ENCODE assay signal across 26 cellular contexts in the genomic region with DNA sequence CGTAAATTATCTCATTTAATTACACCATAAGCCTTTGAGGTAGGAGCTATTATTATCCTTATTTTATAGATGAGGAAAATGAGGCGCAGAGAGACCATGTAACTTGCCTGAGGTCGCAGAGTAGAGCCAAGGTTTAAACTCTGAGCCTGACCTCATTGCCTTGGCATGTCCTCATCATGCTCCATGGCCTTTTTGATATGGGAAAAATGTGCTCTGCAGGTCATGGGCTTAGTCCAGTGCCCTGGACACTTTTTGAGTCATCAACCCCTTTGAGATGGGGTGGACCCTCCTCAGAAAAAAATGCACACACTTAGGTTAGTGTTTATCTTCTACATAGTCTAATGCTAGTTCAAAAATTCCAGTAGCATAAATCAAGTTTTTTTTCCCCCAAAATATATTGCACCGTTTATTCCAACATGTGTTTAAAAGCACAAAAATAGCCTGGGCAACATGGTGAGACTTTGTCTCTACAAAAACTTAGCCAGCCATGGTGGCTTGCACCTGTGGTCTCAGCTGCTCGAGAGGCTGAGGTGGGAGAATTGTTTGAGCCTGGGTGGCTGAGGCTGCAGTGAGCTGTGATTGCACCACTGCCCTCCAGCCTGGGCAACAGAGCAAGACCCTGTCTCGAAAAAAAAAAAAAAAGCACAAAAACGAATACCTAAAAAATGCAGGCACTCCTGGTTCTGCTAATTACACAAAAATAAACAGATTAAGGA. TPM values are rescaled to one million over a fixed set of nuclear protein-coding genes. Genes with fewer than 3 reads are reported as not detected.
A peak's percentile ranks its signal among the peaks of the same experiment; 100 is the strongest.
DNase-seq lines count a peak whose midpoint lies in the region; ATAC-seq and TF ChIP-seq lines count a peak whose summit lies in the region.
"Had no signal": no experiment of that assay in that cellular context is flagged by ENCODE, and none has a peak within 500 bp of the region (broad histone marks: within the 10 kb centered on the region; RNA-seq: fewer than 3 reads in every experiment).

No MANE protein-coding gene starts in this region.

- no peaks in the 10 kb centered on the region for H3K9me3 ChIP-seq in GM23248 (ENCODE audit: low read depth)
- H3K9me3 ChIP-seq: left ventricle myocardium inferior, Peyer's patch had no signal

- H3K4me3 ChIP-seq in GM23248 (no peak overlapping the region), WI38 (ENCODE audit: low read depth, low read length) (peak overlapping the region; percentile 19; the same call in 1 of the 2 replicates)
- H3K4me3 ChIP-seq: left ventricle myocardium inferior, Peyer's patch, SK-N-MC had no signal

- no peaks in the 10 kb centered on the region for H3K9me3 Mint-ChIP-seq in activated naive CD4-positive, alpha-beta T cell treated with anti-CD3 and anti-CD28 coated beads, Interleukin-2, amount 50 U/mL, for 72 hours
- H3K9me3 Mint-ChIP-seq: activated CD8-positive, alpha-beta T cell treated with anti-CD3 and anti-CD28 coated beads for 36 hours had no signal

- ATAC-seq in GM21529 (IDR thresholded peaks at IDR 0.05; ENCODE audit: unreplicated experiment) (no peak), GM19395 (IDR thresholded peaks at IDR 0.05; ENCODE audit: unreplicated experiment) (no peak)
- ATAC-seq in activated naive CD4-positive, alpha-beta T cell treated with anti-CD3 and anti-CD28 coated beads, Interleukin-2, amount 50 U/mL, for 72 hours = no peak
- ATAC-seq: activated CD8-positive, alpha-beta T cell treated with anti-CD3 and anti-CD28 coated beads for 36 hours; esophagus mucosa had no signal

- H3K9me2 ChIP-seq in GM23248 (ENCODE audit: insufficient read depth) = no peaks in the 10 kb centered on the region

- H3K4me1 ChIP-seq in GM23248 (ENCODE audit: insufficient read depth) = no peaks in the 10 kb centered on the region
- H3K4me1 ChIP-seq: Peyer's patch had no signal

- no peak for TF ChIP-seq CTCF in WI38 (IDR thresholded peaks at IDR 0.05; ENCODE audit: low read depth, low read length)

- H3K9ac ChIP-seq in GM23248 = no peak overlapping the region

- no peak overlapping the region for H3K27ac Mint-ChIP-seq in activated naive CD4-positive, alpha-beta T cell treated with anti-CD3 and anti-CD28 coated beads, Interleukin-2, amount 50 U/mL, for 72 hours
- H3K27ac Mint-ChIP-seq: activated CD8-positive, alpha-beta T cell treated with anti-CD3 and anti-CD28 coated beads for 36 hours had no signal

- no peaks in the 10 kb centered on the region for H4K20me1 ChIP-seq in GM23248 (ENCODE audit: insufficient read depth)

- WGBS in GM23248 (ENCODE audit: low coverage in 1 of 2, low lambda C conversion rate in 2 of 2, missing lambda C conversion rate in 2 of 2), 2 experiments = 4 to 9% methylated on average over 7 of the region's 7 CpGs

- H3F3A ChIP-seq in GM23248 (ENCODE audit: insufficient read depth) = no peaks in the 10 kb centered on the region

- H2AFZ ChIP-seq in GM23248 = no peak overlapping the region

- H3K36me3 ChIP-seq in GM23248 (ENCODE audit: low read depth) = no peaks in the 10 kb centered on the region
- H3K36me3 ChIP-seq: left ventricle myocardium inferior, Peyer's patch had no signal

- in situ Hi-C loops in GM23248 (cut with MboI) = no loop called here

- H3K36me3 Mint-ChIP-seq in activated naive CD4-positive, alpha-beta T cell treated with anti-CD3 and anti-CD28 coated beads, Interleukin-2, amount 50 U/mL, for 72 hours = no peaks in the 10 kb centered on the region

- no peak overlapping the region for H3K4me2 ChIP-seq in GM23248 (ENCODE audit: unreplicated experiment)

- DNase-seq in A172 (ENCODE audit: low spot score) = peak; percentile 49
- DNase-seq in GM23248 = peak; percentile 23
- peak; percentile 71 for DNase-seq in islet precursor cell
- DNase-seq in SIG-M5 treated with dmso at 0.1 percent for 504 hours (lab: John Stamatoyannopoulos, UW; ENCODE audit: unreplicated experiment) = no peak
- DNase-seq in activated naive CD4-positive, alpha-beta T cell treated with anti-CD3 and anti-CD28 coated beads, Interleukin-2, amount 50 U/mL, for 72 hours (ENCODE audit: low spot score in 2 of 2) = no peak
- DNase-seq: 8988T; activated CD8-positive, alpha-beta T cell treated with anti-CD3 and anti-CD28 coated beads for 36 hours; activated gamma-delta T cell treated with Interleukin-2 at 50 U/mL for 16 hours; anterior cingulate cortex; C1 segment of cervical spinal cord; effector CD4-positive, alpha-beta T cell; KG1; left ventricle myocardium inferior; NCI-H1092 treated with DMSO at 0.1 percent for 48 hours; NCI-H2029 treated with DMSO at 0.1 percent for 48 hours; NCI-H446; NK-92 treated with Interleukin-12 subunit alpha and Interleukin-12 subunit beta, amount 100 ng/mL, for 24 hours; occipital lobe; Peyer's patch; retina; stimulated activated CD4-positive, alpha-beta T cell treated with anti-CD3 and anti-CD28 coated beads, Interleukin-12 subunit alpha, Interleukin-12 subunit beta, amount 100 ng/mL, for 4 hours had no signal

- no peaks in the 10 kb centered on the region for H3K27me3 ChIP-seq in GM23248 (replicated peaks; ENCODE audit: insufficient read depth)
- H3K27me3 ChIP-seq: Peyer's patch had no signal

- H3K27ac ChIP-seq in GM23248 = no peak overlapping the region
- H3K27ac ChIP-seq: left ventricle myocardium inferior, Peyer's patch, SK-N-MC had no signal

- no peaks in the 10 kb centered on the region for H3K79me2 ChIP-seq in GM23248 (ENCODE audit: insufficient read depth)

RNA-seq across cellular contexts. Expression of a gene that starts 28.6 kb away (rescaled TPM):
- total RNA-seq in A172 (2014; rRNA removed; shearing (Covaris generic)) = 0.34 and 0.50 TPM in 2 replicates
- 0.22 and 0.25 TPM in 2 replicates for total RNA-seq in GM23248 (2014; rRNA removed; shearing (Covaris generic))
- polyA plus RNA-seq in GM23248 (2016; fragmentation: Nextera tagmentation; extraction: Ambion mirVana) = 0.04 and 0.05 TPM in 2 replicates
- under 1 TPM; 0.18 to 0.25 TPM for total RNA-seq in activated naive CD4-positive, alpha-beta T cell treated with anti-CD3 and anti-CD28 coated beads, Interleukin-2, amount 50 U/mL, for 72 hours

RNA-seq across cellular contexts. Expression of a gene that starts 30.5 kb away (rescaled TPM):
- total RNA-seq in A172 (2014; rRNA removed; shearing (Covaris generic)) = 30.1 and 41.0 TPM in 2 replicates
- 12.0 and 24.0 TPM in 2 replicates for total RNA-seq in GM23248 (2014; rRNA removed; shearing (Covaris generic))
- polyA plus RNA-seq in GM23248 (2016; fragmentation: Nextera tagmentation; extraction: Ambion mirVana) = 70.7 and 70.8 TPM in 2 replicates
- 100 to 1,000 TPM in 1 of 2 donors, 10 to 100 TPM in 1; 73.9 to 101 TPM for total RNA-seq in activated naive CD4-positive, alpha-beta T cell treated with anti-CD3 and anti-CD28 coated beads, Interleukin-2, amount 50 U/mL, for 72 hours

Comparison
In these comparisons a context has a peak if more than half of its experiments do, and no peak if none do; other contexts are left out.
1. DNase-seq: peak in A172 (single experiment), GM23248 (single experiment) and islet precursor cell (single experiment); none in SIG-M5 treated with dmso at 0.1 percent for 504 hours (single experiment) and activated naive CD4-positive, alpha-beta T cell treated with anti-CD3 and anti-CD28 coated beads, Interleukin-2, amount 50 U/mL, for 72 hours (0 of 2).